Comparison of ENCODE assay signal across 18 cellular contexts in genomic region chr7:6284055-6284400, GRCh38. TPM values are rescaled to one million over a fixed set of nuclear protein-coding genes. Genes with fewer than 3 reads are reported as not detected.
DNase-seq lines count a peak whose midpoint lies in the region; ATAC-seq and TF ChIP-seq lines count a peak whose summit lies in the region.
"Had no signal": no experiment of that assay in that cellular context is flagged by ENCODE, and none has a peak within 500 bp of the region (broad histone marks: within the 10 kb centered on the region; RNA-seq: fewer than 3 reads in every experiment).

No MANE protein-coding gene starts in this region.

- H3K14ac ChIP-seq in mesenchymal stem cell (ENCODE audit: low read length in 2 of 2), result no peak overlapping the region

- H3K4me3 ChIP-seq in MG63 (no peak overlapping the region), mammary epithelial cell (replicated peaks in 1 of 3; ENCODE audit: insufficient read depth in 1 of 3, low read depth in 2 of 3, low read length in 3 of 3) (no peak overlapping the region), mesenchymal stem cell (ENCODE audit: insufficient read depth in 1 of 2, low read depth in 1 of 2, low read length in 2 of 2) (no peak overlapping the region)
- H3K4me3 ChIP-seq: esophagus squamous epithelium had no signal

- peak overlapping the region; percentile 71 for H2BK120ac ChIP-seq in mesenchymal stem cell (ENCODE audit: low read depth, low read length)

- H3K36me3 ChIP-seq in MG63, result no peaks in the 10 kb centered on the region
- no peaks in the 10 kb centered on the region for H3K36me3 ChIP-seq in mammary epithelial cell (ENCODE audit: insufficient read depth, low read length)
- no peaks in the 10 kb centered on the region for H3K36me3 ChIP-seq in mesenchymal stem cell (ENCODE audit: control insufficient read depth in 1 of 2, insufficient read depth in 2 of 2, low read depth in 1 of 2, low read length in 2 of 2)
- H3K36me3 ChIP-seq: esophagus squamous epithelium had no signal

- BruUV-seq in mammary epithelial cell (replicated peaks; lab: Mats Ljungman, UMichigan), result no TSS peak

- peak overlapping the region; percentile 85 to 88 for H3K18ac ChIP-seq in mesenchymal stem cell (ENCODE audit: low read depth in 1 of 2, low read length in 2 of 2)

- H3K9me3 ChIP-seq in MG63 (no peaks in the 10 kb centered on the region; the same call in 1 of the 2 replicates), mammary epithelial cell (replicated peaks; ENCODE audit: insufficient read depth, low read length) (no peaks in the 10 kb centered on the region), mesenchymal stem cell (ENCODE audit: control insufficient read depth, low read length) (no peaks in the 10 kb centered on the region)
- H3K9me3 ChIP-seq: esophagus squamous epithelium had no signal

- H2AFZ ChIP-seq in mammary epithelial cell (ENCODE audit: low read depth, low read length), result no peak overlapping the region
- H2AFZ ChIP-seq in mesenchymal stem cell (ENCODE audit: low read depth, low read length), result peak overlapping the region; percentile 44
- H2AFZ ChIP-seq: parathyroid adenoma had no signal

- H3K9ac ChIP-seq in mammary epithelial cell (ENCODE audit: insufficient read depth, low read length) (no peak overlapping the region), mesenchymal stem cell (ENCODE audit: low read length) (peak overlapping the region; percentile 85)
- H3K9ac ChIP-seq: KMS-11, parathyroid adenoma had no signal

- H3K27ac ChIP-seq in mammary epithelial cell (ENCODE audit: insufficient read depth, low read depth, low read length) (peak overlapping the region; percentile 98), mesenchymal stem cell (ENCODE audit: low read length, poor library complexity, severe bottlenecking) (peak overlapping the region; percentile 81)
- H3K27ac ChIP-seq: esophagus squamous epithelium, KMS-11, parathyroid adenoma had no signal

- peak overlapping the region; percentile 59 to 100 for H2BK12ac ChIP-seq in mesenchymal stem cell (ENCODE audit: low read length in 2 of 2)

- no peak overlapping the region for H3K4me2 ChIP-seq in mammary epithelial cell (ENCODE audit: insufficient read depth, low read depth, low read length)
- no peak overlapping the region for H3K4me2 ChIP-seq in mesenchymal stem cell (ENCODE audit: low read length, poor library complexity, severe bottlenecking)
- H3K4me2 ChIP-seq: KMS-11 had no signal

- no peaks in the 10 kb centered on the region for H4K20me1 ChIP-seq in mammary epithelial cell (ENCODE audit: insufficient read depth, low read length)

- in situ Hi-C loops in Caki2 (cut with HindIII; ENCODE audit: low pct_unique_long_range_greater_than_20kb, low sequenced_read_pairs), result no loop called here
- in situ Hi-C loops in mammary epithelial cell (cut with MboI; ENCODE audit: low sequenced_read_pairs in 2 of 2), result no loop called here

- H3K79me2 ChIP-seq in mammary epithelial cell (ENCODE audit: insufficient read depth, low read length), result no peaks in the 10 kb centered on the region
- H3K79me2 ChIP-seq: parathyroid adenoma had no signal

- H4K8ac ChIP-seq in mesenchymal stem cell (ENCODE audit: low read length), result peak overlapping the region; percentile 89

- peak overlapping the region; percentile 92 for H2AK5ac ChIP-seq in mesenchymal stem cell (ENCODE audit: low read length, severe bottlenecking)

- H2BK5ac ChIP-seq in mesenchymal stem cell (ENCODE audit: low read depth, low read length, poor library complexity, severe bottlenecking), result peak overlapping the region; percentile 74

- H4K91ac ChIP-seq in mesenchymal stem cell (ENCODE audit: low read length), result peak overlapping the region; percentile 85

- dilution Hi-C loops in mammary epithelial cell (cut with HindIII; ENCODE audit: low sequenced_read_pairs), result no loop called here

- TF ChIP-seq CTCF in mammary epithelial cell (conservative IDR thresholded peaks at IDR 0.05 in 1 of 2, IDR thresholded peaks at IDR 0.05 in 1 of 2; ENCODE audit: extremely low read depth in 1 of 2, insufficient read depth in 1 of 2, low read depth in 1 of 2, low read length in 2 of 2), result no peak
- TF ChIP-seq CTCF in GM20000 (IDR thresholded peaks at IDR 0.05; ENCODE audit: extremely low read depth, missing control alignments), result no peak

- peaks cover 25% of the 10 kb centered on the region for H3K4me1 ChIP-seq in mammary epithelial cell (ENCODE audit: insufficient read depth, low read length)
- H3K4me1 ChIP-seq in mesenchymal stem cell (ENCODE audit: control insufficient read depth, insufficient read depth, low read depth, low read length), result peaks cover 11% of the 10 kb centered on the region

- ATAC-seq in HG02870 (IDR thresholded peaks at IDR 0.05; ENCODE audit: unreplicated experiment), result no peak
- ATAC-seq: activated CD4-positive, alpha-beta T cell treated with anti-CD3 and anti-CD28 coated beads for 36 hours; activated T-cell treated with anti-CD3 and anti-CD28 coated beads, Interleukin-2, amount 50 U/mL, for 4 hours had no signal

- H3K27me3 ChIP-seq in MG63 (no peaks in the 10 kb centered on the region), mammary epithelial cell (ENCODE audit: insufficient read depth, low read length) (no peaks in the 10 kb centered on the region), mesenchymal stem cell (ENCODE audit: control insufficient read depth in 1 of 2, insufficient read depth in 1 of 2, low read length in 2 of 2) (no peaks in the 10 kb centered on the region)
- H3K27me3 ChIP-seq: esophagus squamous epithelium had no signal

- WGBS in mammary epithelial cell (ENCODE audit: low coverage, missing lambda C conversion rate), result 87% methylated on average over 7 of the region's 7 CpGs
- 39% methylated on average over 7 of the region's 7 CpGs for WGBS in mesenchymal stem cell

- CTCF ChIA-PET in mammary epithelial cell (lab: Charles Lee; ENCODE audit: low non-redundant PET), result no interaction called here

- H3K23ac ChIP-seq in mesenchymal stem cell (ENCODE audit: low read length in 2 of 2), result no peak overlapping the region

- DNase-seq in Caki2 (ENCODE audit: low read depth) (peak; percentile 57), MG63 (peak; percentile 39), mammary epithelial cell (peak; percentile 44), mesenchymal stem cell (peak; percentile 69), HT-29 (ENCODE audit: low spot score) (no peak), GM20000 (ENCODE audit: low spot score) (no peak), RPMI8226 (no peak)
- DNase-seq: activated CD4-positive, alpha-beta T cell treated with anti-CD3 and anti-CD28 coated beads for 36 hours; activated T-cell treated with anti-CD3 and anti-CD28 coated beads, Interleukin-2, amount 50 U/mL, for 4 hours; amniotic stem cell; DMS 273 treated with DMSO at 0.1 percent for 48 hours; esophagus squamous epithelium; NCI-H1694; NCI-H510A treated with DMSO at 0.1 percent for 48 hours; stimulated activated CD4-positive, alpha-beta T cell treated with anti-CD3 and anti-CD28 coated beads, Interleukin-12 subunit alpha, Interleukin-12 subunit beta, amount 100 ng/mL, for 4 hours had no signal

- H2BK15ac ChIP-seq in mesenchymal stem cell (ENCODE audit: low read depth, poor library complexity, severe bottlenecking), result peak overlapping the region; percentile 98

- no peaks in the 10 kb centered on the region for H3K79me1 ChIP-seq in mesenchymal stem cell (replicated peaks; ENCODE audit: low read length, poor library complexity, severe bottlenecking)

- peak overlapping the region; percentile 66 to 91 for H3K4ac ChIP-seq in mesenchymal stem cell (ENCODE audit: low read depth in 1 of 2, low read length in 2 of 2)

- intact Hi-C loops in mammary epithelial cell (cut with micrococcal nuclease), result no loop called here

RNA-seq across cellular contexts. Expression of gene CYTH3, which starts 11.6 kb away (rescaled TPM):
- total RNA-seq in Caki2 (2014; rRNA removed; shearing (Covaris generic); ENCODE audit: low replicate concordance), result 7.0 and 18.9 TPM in 2 replicates
- total RNA-seq in MG63 (2014; rRNA removed; shearing (Covaris generic); ENCODE audit: low replicate concordance), result 35.3 and 40.5 TPM in 2 replicates
- total RNA-seq in mammary epithelial cell, result 10 to 100 TPM; 33.3 to 33.7 TPM
- polyA plus RNA-seq in mammary epithelial cell, result 42.9 TPM
- 23.5 TPM for polyA minus RNA-seq in mammary epithelial cell
- polyA plus RNA-seq in mesenchymal stem cell (2013, experiment 1 of 2), result 29.0 TPM
- 33.4 TPM for polyA plus RNA-seq in mesenchymal stem cell (2013, experiment 2 of 2)
- 2.9 and 3.1 TPM in 2 replicates for total RNA-seq in HT-29 (2014; rRNA removed; shearing (Covaris generic))

Comparison
In these comparisons a context has a peak if more than half of its experiments do, and no peak if none do; other contexts are left out.
1. DNase-seq: peak in Caki2 (single experiment), MG63 (single experiment), mammary epithelial cell (single experiment) and mesenchymal stem cell (single experiment); none in HT-29 (single experiment), GM20000 (single experiment) and RPMI8226 (single experiment).